Comparison of ENCODE assay signal across 13 cellular contexts in genomic region chr11:764322-765024, GRCh38. TPM values are rescaled to one million over a fixed set of nuclear protein-coding genes. Genes with fewer than 3 reads are reported as not detected.
DNase-seq lines count a peak whose midpoint lies in the region; ATAC-seq, FAIRE-seq and TF ChIP-seq lines count a peak whose summit lies in the region.
"Had no signal": no experiment of that assay in that cellular context is flagged by ENCODE, and none has a peak within 500 bp of the region (broad histone marks: within the 10 kb centered on the region; RNA-seq: fewer than 3 reads in every experiment).

No MANE protein-coding gene starts in this region.

- H3K4me1 ChIP-seq in K562 (replicated peaks in 1 of 2; ENCODE audit: control insufficient read depth in 2 of 2, insufficient read depth in 2 of 2, low read length in 2 of 2) (peaks cover 8 to 35% of the 10 kb centered on the region in 2 experiments; a peak in 4 of 5 replicates), subcutaneous abdominal adipose tissue (ENCODE audit: control insufficient read depth in 5 of 5, insufficient read depth in 5 of 5, low read length in 5 of 5) (peaks cover 0 to 35% (median 7%) of the 10 kb centered on the region in 5 donors)

- no peaks in the 10 kb centered on the region for H3K9me3 Mint-ChIP-seq in activated naive CD8-positive, alpha-beta T cell treated with anti-CD3 and anti-CD28 coated beads for 36 hours
- no peaks in the 10 kb centered on the region for H3K9me3 Mint-ChIP-seq in activated naive CD8-positive, alpha-beta T cell treated with anti-CD3 and anti-CD28 coated beads, Interleukin-2, amount 50 U/mL, for 24 hours
- no peaks in the 10 kb centered on the region for H3K9me3 Mint-ChIP-seq in CD4-positive, alpha-beta T cell
- H3K9me3 Mint-ChIP-seq: CD8-positive, alpha-beta memory T cell; T-helper 1 cell treated with Interleukin-12 subunit alpha and Interleukin-12 subunit beta and Interleukin-4 antibody, amounts not matched to agents 30 μg/mL and 1 μg/mL, for 36 hours had no signal

- peak overlapping the region; percentile 29 for H3K27ac Mint-ChIP-seq in activated naive CD8-positive, alpha-beta T cell treated with anti-CD3 and anti-CD28 coated beads for 36 hours
- no peak overlapping the region for H3K27ac Mint-ChIP-seq in activated naive CD8-positive, alpha-beta T cell treated with anti-CD3 and anti-CD28 coated beads, Interleukin-2, amount 50 U/mL, for 24 hours
- no peak overlapping the region for H3K27ac Mint-ChIP-seq in CD4-positive, alpha-beta T cell
- H3K27ac Mint-ChIP-seq: activated naive CD8-positive, alpha-beta T cell; T-helper 1 cell treated with Interleukin-12 subunit alpha and Interleukin-12 subunit beta and Interleukin-4 antibody, amounts not matched to agents 30 μg/mL and 1 μg/mL, for 36 hours had no signal

- no peak for TF ChIP-seq EP300 in K562 (IDR thresholded peaks at IDR 0.05; ENCODE audit: low read length)

- H3K9me1 ChIP-seq in K562 (ENCODE audit: control insufficient read depth, insufficient read depth, low read length) = peaks cover 6% of the 10 kb centered on the region

- no peak for TF ChIP-seq CTCF in K562 (IDR thresholded peaks at IDR 0.05 in 2 of 3, conservative IDR thresholded peaks at IDR 0.05 in 1 of 3; ENCODE audit: insufficient read depth in 2 of 3, low read depth in 1 of 3, low read length in 3 of 3)
- no peak for TF ChIP-seq CTCF in CD4-positive, alpha-beta T cell (IDR thresholded peaks at IDR 0.05)

- DNase-seq in activated naive CD8-positive, alpha-beta T cell treated with anti-CD3 and anti-CD28 coated beads for 36 hours = no peak
- no peak for DNase-seq in activated naive CD8-positive, alpha-beta T cell treated with anti-CD3 and anti-CD28 coated beads, Interleukin-2, amount 50 U/mL, for 24 hours
- DNase-seq in K562 (ENCODE audit: extremely low read depth in 1 of 4, low spot score in 3 of 4) = no peak
- DNase-seq in stimulated activated CD4-positive, alpha-beta T cell treated with anti-CD3 and anti-CD28 coated beads, Interleukin-1b, Interleukin-23, amount 100 ng/mL, for 48 hours = no peak
- no peak for DNase-seq in CD4-positive, alpha-beta T cell

- no peak overlapping the region for H2AFZ ChIP-seq in K562 (ENCODE audit: low read depth, low read length)

- WGBS in K562 (ENCODE audit: insufficient coverage, low coverage, missing lambda C conversion rate) = 82% methylated on average over 18 of the region's 18 CpGs

- ATAC-seq in activated naive CD8-positive, alpha-beta T cell treated with anti-CD3 and anti-CD28 coated beads, Interleukin-2, amount 50 U/mL, for 24 hours = no peak
- peak; percentile 6 for ATAC-seq in K562
- ATAC-seq in CD4-positive, alpha-beta T cell (ENCODE audit: poor library complexity) = no peak

- CTCF ChIA-PET in K562 (lab: Yijun Ruan, JAX; ENCODE audit: low intra/inter-chr PET ratio) = interaction anchor here (1.5 kb wide), 1 partner anchor 37 kb away, joined by 8 read pairs; no protein-coding TSS in a partner anchor
- CTCF ChIA-PET in CD4-positive, alpha-beta T cell (lab: Charles Lee) = no interaction called here

- H3K9me3 ChIP-seq in K562 (replicated peaks; ENCODE audit: control insufficient read depth, insufficient read depth, low read depth, low read length) (no peaks in the 10 kb centered on the region), subcutaneous abdominal adipose tissue (ENCODE audit: control insufficient read depth in 5 of 5, low read length in 5 of 5) (no peaks in the 10 kb centered on the region)
- no peaks in the 10 kb centered on the region for H3K9me3 ChIP-seq in CD4-positive, alpha-beta T cell (ENCODE audit: control insufficient read depth, low read length)
- H3K9me3 ChIP-seq: esophagus muscularis mucosa had no signal

- no TSS peak for BruUV-seq in K562 (replicated peaks; lab: Mats Ljungman, UMichigan)

- H3K27ac ChIP-seq in K562 (ENCODE audit: extremely low read depth, low read depth, low read length) (no peak overlapping the region), subcutaneous abdominal adipose tissue (ENCODE audit: low read depth, low read length) (peak overlapping the region; percentile 60)
- H3K27ac ChIP-seq in CD4-positive, alpha-beta T cell (ENCODE audit: low read depth, low read length) = no peak overlapping the region
- H3K27ac ChIP-seq: esophagus muscularis mucosa, HL-60 had no signal

- peaks cover 36% of the 10 kb centered on the region for H4K20me1 ChIP-seq in K562 (replicated peaks; ENCODE audit: control insufficient read depth, insufficient read depth, low read length)

- no peaks in the 10 kb centered on the region for H3K27me3 ChIP-seq in K562 (ENCODE audit: control insufficient read depth in 2 of 2, insufficient read depth in 2 of 2, low read length in 2 of 2)
- no peaks in the 10 kb centered on the region for H3K27me3 ChIP-seq in subcutaneous abdominal adipose tissue (ENCODE audit: control insufficient read depth in 5 of 5, insufficient read depth in 4 of 5, low read length in 5 of 5)
- H3K27me3 ChIP-seq in CD4-positive, alpha-beta T cell (ENCODE audit: control insufficient read depth, insufficient read depth, low read length) = no peaks in the 10 kb centered on the region
- H3K27me3 ChIP-seq: esophagus muscularis mucosa had no signal

- in situ Hi-C loops in K562 (cut with MboI) = no loop called here

- H3K79me2 ChIP-seq in K562 (ENCODE audit: control insufficient read depth, insufficient read depth, low read length) = peaks cover 3% of the 10 kb centered on the region; the same call in 1 of the 3 replicates

- H3K4me2 ChIP-seq in K562 (ENCODE audit: insufficient read depth, low read length) = no peak overlapping the region

- peak; percentile 62 for FAIRE-seq in K562 (lab: Jason Lieb, UNC)
- FAIRE-seq: RCC 7860 had no signal

- H3K36me3 Mint-ChIP-seq in activated naive CD8-positive, alpha-beta T cell treated with anti-CD3 and anti-CD28 coated beads for 36 hours = peaks cover 8% of the 10 kb centered on the region
- H3K36me3 Mint-ChIP-seq in activated naive CD8-positive, alpha-beta T cell treated with anti-CD3 and anti-CD28 coated beads, Interleukin-2, amount 50 U/mL, for 24 hours (ENCODE audit: low read depth) = peaks cover 30% of the 10 kb centered on the region
- H3K36me3 Mint-ChIP-seq in CD4-positive, alpha-beta T cell (ENCODE audit: low read depth) = peaks cover 44% of the 10 kb centered on the region
- H3K36me3 Mint-ChIP-seq: activated naive CD8-positive, alpha-beta T cell had no signal

- no peak; the same call in none of the 2 replicates for TF ChIP-seq POLR2A in K562 (conservative IDR thresholded peaks at IDR 0.05)

- H3K36me3 ChIP-seq in K562 (ENCODE audit: control insufficient read depth, insufficient read depth, low read length) (peaks cover 82% of the 10 kb centered on the region), subcutaneous abdominal adipose tissue (ENCODE audit: control insufficient read depth in 5 of 5, insufficient read depth in 5 of 5, low read length in 5 of 5) (peaks cover 0 to 75% (median 58%) of the 10 kb centered on the region in 5 donors)

- H3K27me3 Mint-ChIP-seq in activated naive CD8-positive, alpha-beta T cell treated with anti-CD3 and anti-CD28 coated beads for 36 hours = no peaks in the 10 kb centered on the region
- H3K27me3 Mint-ChIP-seq in activated naive CD8-positive, alpha-beta T cell treated with anti-CD3 and anti-CD28 coated beads, Interleukin-2, amount 50 U/mL, for 24 hours = no peaks in the 10 kb centered on the region
- no peaks in the 10 kb centered on the region for H3K27me3 Mint-ChIP-seq in CD4-positive, alpha-beta T cell
- H3K27me3 Mint-ChIP-seq: activated naive CD8-positive, alpha-beta T cell; CD8-positive, alpha-beta memory T cell; progenitor cell of endocrine pancreas had no signal

- H3K4me3 Mint-ChIP-seq in activated naive CD8-positive, alpha-beta T cell treated with anti-CD3 and anti-CD28 coated beads for 36 hours = no peak overlapping the region
- H3K4me3 Mint-ChIP-seq in activated naive CD8-positive, alpha-beta T cell treated with anti-CD3 and anti-CD28 coated beads, Interleukin-2, amount 50 U/mL, for 24 hours = no peak overlapping the region
- H3K4me3 Mint-ChIP-seq in CD4-positive, alpha-beta T cell = no peak overlapping the region
- H3K4me3 Mint-ChIP-seq: activated naive CD8-positive, alpha-beta T cell; CD8-positive, alpha-beta memory T cell; T-helper 1 cell treated with Interleukin-12 subunit alpha and Interleukin-12 subunit beta and Interleukin-4 antibody, amounts not matched to agents 30 μg/mL and 1 μg/mL, for 36 hours had no signal

- intact Hi-C loops in K562 (cut with micrococcal nuclease) = no loop called here
- intact Hi-C loops in CD4-positive, alpha-beta T cell (cut with DNase I, micrococcal nuclease) = loop anchor here (1.0 to 2.0 kb wide), 5 partner anchors 36 to 210 kb away; no protein-coding TSS in a partner anchor

- H3K4me3 ChIP-seq in K562 (no peak overlapping the region), subcutaneous abdominal adipose tissue (ENCODE audit: low read depth in 1 of 5, low read length in 5 of 5) (no peak overlapping the region)
- H3K4me3 ChIP-seq: esophagus muscularis mucosa had no signal

- H3K9ac ChIP-seq in K562 (ENCODE audit: insufficient read depth in 1 of 2, low read depth in 2 of 2, low read length in 2 of 2) (no peak overlapping the region; a peak in 1 of 4 replicates), subcutaneous abdominal adipose tissue (ENCODE audit: low read length in 5 of 5) (no peak overlapping the region)

- peaks cover 10% of the 10 kb centered on the region for H3K4me1 Mint-ChIP-seq in activated naive CD8-positive, alpha-beta T cell treated with anti-CD3 and anti-CD28 coated beads for 36 hours
- peaks cover 4% of the 10 kb centered on the region for H3K4me1 Mint-ChIP-seq in activated naive CD8-positive, alpha-beta T cell treated with anti-CD3 and anti-CD28 coated beads, Interleukin-2, amount 50 U/mL, for 24 hours
- H3K4me1 Mint-ChIP-seq in CD4-positive, alpha-beta T cell (ENCODE audit: low read depth) = no peaks in the 10 kb centered on the region
- H3K4me1 Mint-ChIP-seq: CD8-positive, alpha-beta memory T cell had no signal

- POLR2A ChIA-PET in K562 (lab: Yijun Ruan, JAX) = interaction anchor here (0.8 to 10.4 kb wide), 7 partner anchors 10 to 282 kb away, joined by 3 to 88 read pairs (median 3); partner anchors contain the start of gene TALDO1
- POLR2A ChIA-PET in CD4-positive, alpha-beta T cell (lab: Charles Lee) = no interaction called here

- TF ChIP-seq RAD21 in K562 (CRISPR knock-in tag; conservative IDR thresholded peaks at IDR 0.05 in 1 of 2, IDR thresholded peaks at IDR 0.05 in 1 of 2) = no peak

RNA-seq across cellular contexts. Expression of gene GATD1, which starts 12.8 kb away (rescaled TPM):
- 10 to 100 TPM; 47.7 to 51.9 TPM for total RNA-seq in activated naive CD8-positive, alpha-beta T cell treated with anti-CD3 and anti-CD28 coated beads for 36 hours
- 140 and 450 TPM in 2 replicates for total RNA-seq in K562 (2011; cell fraction: chromatin; rRNA removed; ENCODE audit: low replicate concordance)
- total RNA-seq in K562 (2011; cell fraction: nucleolus; rRNA removed) = 336 and 342 TPM in 2 replicates
- 156 and 178 TPM in 2 replicates for total RNA-seq in K562 (2011; cell fraction: nucleoplasm; rRNA removed)
- 50.8 and 50.9 TPM in 2 replicates for total RNA-seq in K562 (2014; rRNA removed)
- 13.5 and 17.1 TPM in 2 replicates for total RNA-seq in K562 (2014; rRNA removed; fragmentation: Illumina TruSeq; extraction: Trizol)
- total RNA-seq in K562 (2015; rRNA removed; fragmentation: Illumina TruSeq; extraction: Trizol) = 45.4 and 49.5 TPM in 2 replicates
- total RNA-seq in K562 (2021) = 105 and 118 TPM in 2 replicates
- 35.8 and 58.6 TPM in 2 replicates for polyA plus RNA-seq in K562 (2011; rRNA removed)
- 47.9 and 104 TPM in 2 replicates for polyA plus RNA-seq in K562 (2011; cell fraction: cytosol; rRNA removed)
- polyA plus RNA-seq in K562 (2011; cell fraction: nucleus; rRNA removed) = 263 and 504 TPM in 2 replicates
- 53.2 and 84.6 TPM in 2 replicates for polyA plus RNA-seq in K562 (2012)
- polyA plus RNA-seq in K562 (2014; fragmentation: Illumina TruSeq; extraction: Trizol) = 36.9 and 78.5 TPM in 2 replicates
- 1 to 10 TPM; 2.8 to 3.3 TPM for polyA plus RNA-seq in K562 (2014; fragmentation: Nextera tagmentation; extraction: Ambion mirVana)
- polyA plus RNA-seq in K562 (2014; rRNA removed) = 144 TPM in 2 replicates
- polyA minus RNA-seq in K562 (2011; rRNA and poly(A)+ RNA removed) = 6.8 and 13.8 TPM in 2 replicates
- 29.3 and 39.0 TPM in 2 replicates for polyA minus RNA-seq in K562 (2011; cell fraction: cytosol; rRNA and poly(A)+ RNA removed)
- polyA minus RNA-seq in K562 (2011; cell fraction: nucleus; rRNA and poly(A)+ RNA removed) = 57.2 and 63.4 TPM in 2 replicates
- total RNA-seq in CD4-positive, alpha-beta T cell = 10 to 100 TPM; 14.7 to 16.1 TPM

RNA-seq across cellular contexts. Expression of gene TALDO1, which starts 17.2 kb away (rescaled TPM):
- 100 to 1,000 TPM; 231 to 243 TPM for total RNA-seq in activated naive CD8-positive, alpha-beta T cell treated with anti-CD3 and anti-CD28 coated beads for 36 hours
- 172 and 310 TPM in 2 replicates for total RNA-seq in K562 (2011; cell fraction: chromatin; rRNA removed; ENCODE audit: low replicate concordance)
- total RNA-seq in K562 (2011; cell fraction: nucleolus; rRNA removed) = 171 and 194 TPM in 2 replicates
- total RNA-seq in K562 (2011; cell fraction: nucleoplasm; rRNA removed) = 200 and 202 TPM in 2 replicates
- total RNA-seq in K562 (2014; rRNA removed) (507 and 536 TPM in 2 replicates), K562 (2014; rRNA removed; fragmentation: Illumina TruSeq; extraction: Trizol) (228 and 260 TPM in 2 replicates), K562 (2015; rRNA removed; fragmentation: Illumina TruSeq; extraction: Trizol) (413 and 441 TPM in 2 replicates), K562 (2021) (541 and 595 TPM in 2 replicates)
- polyA plus RNA-seq in K562 (2011; rRNA removed) (416 and 427 TPM in 2 replicates), K562 (2014; fragmentation: Illumina TruSeq; extraction: Trizol) (400 and 436 TPM in 2 replicates), K562 (2014; fragmentation: Nextera tagmentation; extraction: Ambion mirVana) (100 to 1,000 TPM; 328 to 492 TPM), K562 (2014; rRNA removed) (520 and 521 TPM in 2 replicates)
- polyA plus RNA-seq in K562 (2011; cell fraction: cytosol; rRNA removed) = 459 and 498 TPM in 2 replicates
- polyA plus RNA-seq in K562 (2011; cell fraction: nucleus; rRNA removed) = 247 and 274 TPM in 2 replicates
- 413 and 492 TPM in 2 replicates for polyA plus RNA-seq in K562 (2012)
- 150 and 162 TPM in 2 replicates for polyA minus RNA-seq in K562 (2011; rRNA and poly(A)+ RNA removed)
- polyA minus RNA-seq in K562 (2011; cell fraction: cytosol; rRNA and poly(A)+ RNA removed) = 252 and 295 TPM in 2 replicates
- polyA minus RNA-seq in K562 (2011; cell fraction: nucleus; rRNA and poly(A)+ RNA removed) = 42.5 and 74.1 TPM in 2 replicates
- total RNA-seq in CD4-positive, alpha-beta T cell = 10 to 100 TPM; 26.2 to 27.7 TPM

RNA-seq across cellular contexts. Expression of gene CEND1, which starts 25.4 kb away (rescaled TPM):
- 1 to 10 TPM in 1 of 2 experiments, under 1 TPM in 1; 0.94 to 1.0 TPM for total RNA-seq in activated naive CD8-positive, alpha-beta T cell treated with anti-CD3 and anti-CD28 coated beads for 36 hours
- total RNA-seq in K562 (2011; cell fraction: chromatin; rRNA removed; ENCODE audit: low replicate concordance) = not detected in 2 replicates
- total RNA-seq in K562 (2011; cell fraction: nucleolus; rRNA removed) = not detected in 2 replicates
- total RNA-seq in K562 (2011; cell fraction: nucleoplasm; rRNA removed) = not detected in 2 replicates
- total RNA-seq in K562 (2014; rRNA removed) (0.18 and 0.73 TPM in 2 replicates), K562 (2014; rRNA removed; fragmentation: Illumina TruSeq; extraction: Trizol) (not detected in 2 replicates), K562 (2015; rRNA removed; fragmentation: Illumina TruSeq; extraction: Trizol) (not detected in 2 replicates), K562 (2021) (0.16 and 0.63 TPM in 2 replicates)
- polyA plus RNA-seq in K562 (2011; rRNA removed) (not detected in 2 replicates), K562 (2014; fragmentation: Illumina TruSeq; extraction: Trizol) (0.13 and 0.24 TPM in 2 replicates), K562 (2014; fragmentation: Nextera tagmentation; extraction: Ambion mirVana) (not detected), K562 (2014; rRNA removed) (1.2 TPM in 1 of 2 replicates, not detected in the other)
- polyA plus RNA-seq in K562 (2011; cell fraction: cytosol; rRNA removed) = 0.06 TPM in 1 of 2 replicates, not detected in the other
- polyA plus RNA-seq in K562 (2011; cell fraction: nucleus; rRNA removed) = not detected in 2 replicates
- polyA plus RNA-seq in K562 (2012) = 0.28 and 0.31 TPM in 2 replicates
- not detected in 2 replicates for polyA minus RNA-seq in K562 (2011; rRNA and poly(A)+ RNA removed)
- polyA minus RNA-seq in K562 (2011; cell fraction: cytosol; rRNA and poly(A)+ RNA removed) = not detected in 2 replicates
- not detected in 2 replicates for polyA minus RNA-seq in K562 (2011; cell fraction: nucleus; rRNA and poly(A)+ RNA removed)
- not detected for total RNA-seq in CD4-positive, alpha-beta T cell
- total RNA-seq: progenitor cell of endocrine pancreas had no signal

RNA-seq across cellular contexts. Expression of gene SLC25A22, which starts 33.6 kb away (rescaled TPM):
- total RNA-seq in activated naive CD8-positive, alpha-beta T cell treated with anti-CD3 and anti-CD28 coated beads for 36 hours = 10 to 100 TPM; 54.4 to 56.5 TPM
- 18.6 and 84.0 TPM in 2 replicates for total RNA-seq in K562 (2011; cell fraction: chromatin; rRNA removed; ENCODE audit: low replicate concordance)
- 75.0 and 76.5 TPM in 2 replicates for total RNA-seq in K562 (2011; cell fraction: nucleolus; rRNA removed)
- 35.6 and 39.5 TPM in 2 replicates for total RNA-seq in K562 (2011; cell fraction: nucleoplasm; rRNA removed)
- 17.0 and 21.5 TPM in 2 replicates for total RNA-seq in K562 (2014; rRNA removed)
- 2.5 and 3.0 TPM in 2 replicates for total RNA-seq in K562 (2014; rRNA removed; fragmentation: Illumina TruSeq; extraction: Trizol)
- 11.4 and 11.8 TPM in 2 replicates for total RNA-seq in K562 (2015; rRNA removed; fragmentation: Illumina TruSeq; extraction: Trizol)
- 54.7 and 55.4 TPM in 2 replicates for total RNA-seq in K562 (2021)
- polyA plus RNA-seq in K562 (2011; rRNA removed) = 9.3 and 32.2 TPM in 2 replicates
- 10.7 and 26.2 TPM in 2 replicates for polyA plus RNA-seq in K562 (2011; cell fraction: cytosol; rRNA removed)
- 46.7 and 86.6 TPM in 2 replicates for polyA plus RNA-seq in K562 (2011; cell fraction: nucleus; rRNA removed)
- 25.7 and 28.8 TPM in 2 replicates for polyA plus RNA-seq in K562 (2012)
- 15.0 and 37.3 TPM in 2 replicates for polyA plus RNA-seq in K562 (2014; fragmentation: Illumina TruSeq; extraction: Trizol)
- under 1 TPM; 0.41 to 0.44 TPM for polyA plus RNA-seq in K562 (2014; fragmentation: Nextera tagmentation; extraction: Ambion mirVana)
- 30.0 and 32.8 TPM in 2 replicates for polyA plus RNA-seq in K562 (2014; rRNA removed)
- 6.1 and 7.3 TPM in 2 replicates for polyA minus RNA-seq in K562 (2011; rRNA and poly(A)+ RNA removed)
- 19.8 and 31.9 TPM in 2 replicates for polyA minus RNA-seq in K562 (2011; cell fraction: cytosol; rRNA and poly(A)+ RNA removed)
- 14.7 and 16.0 TPM in 2 replicates for polyA minus RNA-seq in K562 (2011; cell fraction: nucleus; rRNA and poly(A)+ RNA removed)
- total RNA-seq in CD4-positive, alpha-beta T cell = 10 to 100 TPM in 1 of 2 experiments, 1 to 10 TPM in 1; 9.1 to 11.1 TPM

RNA-seq across cellular contexts. Expression of gene PIDD1, which starts 40.6 kb away (rescaled TPM):
- total RNA-seq in activated naive CD8-positive, alpha-beta T cell treated with anti-CD3 and anti-CD28 coated beads for 36 hours = 10 to 100 TPM; 29.4 to 30.5 TPM
- total RNA-seq in K562 (2011; cell fraction: chromatin; rRNA removed; ENCODE audit: low replicate concordance) = 31.9 and 139 TPM in 2 replicates
- 157 and 166 TPM in 2 replicates for total RNA-seq in K562 (2011; cell fraction: nucleolus; rRNA removed)
- total RNA-seq in K562 (2011; cell fraction: nucleoplasm; rRNA removed) = 58.5 and 69.8 TPM in 2 replicates
- 13.2 and 18.7 TPM in 2 replicates for total RNA-seq in K562 (2014; rRNA removed)
- total RNA-seq in K562 (2014; rRNA removed; fragmentation: Illumina TruSeq; extraction: Trizol) = 0.95 and 1.0 TPM in 2 replicates
- 7.3 and 7.6 TPM in 2 replicates for total RNA-seq in K562 (2015; rRNA removed; fragmentation: Illumina TruSeq; extraction: Trizol)
- total RNA-seq in K562 (2021) = 31.3 and 32.1 TPM in 2 replicates
- polyA plus RNA-seq in K562 (2011; rRNA removed) = 8.5 and 20.7 TPM in 2 replicates
- 13.4 and 29.0 TPM in 2 replicates for polyA plus RNA-seq in K562 (2011; cell fraction: cytosol; rRNA removed)
- 284 and 380 TPM in 2 replicates for polyA plus RNA-seq in K562 (2011; cell fraction: nucleus; rRNA removed)
- 20.6 and 37.0 TPM in 2 replicates for polyA plus RNA-seq in K562 (2012)
- 3.0 and 11.1 TPM in 2 replicates for polyA plus RNA-seq in K562 (2014; fragmentation: Illumina TruSeq; extraction: Trizol)
- polyA plus RNA-seq in K562 (2014; fragmentation: Nextera tagmentation; extraction: Ambion mirVana) = under 1 TPM; 0.32 to 0.36 TPM
- 47.5 and 52.7 TPM in 2 replicates for polyA plus RNA-seq in K562 (2014; rRNA removed)
- polyA minus RNA-seq in K562 (2011; rRNA and poly(A)+ RNA removed) = 2.6 and 3.2 TPM in 2 replicates
- 11.4 and 11.9 TPM in 2 replicates for polyA minus RNA-seq in K562 (2011; cell fraction: cytosol; rRNA and poly(A)+ RNA removed)
- 53.5 and 55.9 TPM in 2 replicates for polyA minus RNA-seq in K562 (2011; cell fraction: nucleus; rRNA and poly(A)+ RNA removed)
- total RNA-seq in CD4-positive, alpha-beta T cell = 10 to 100 TPM; 32.6 to 33.0 TPM

Comparison
In these comparisons a context has a peak if more than half of its experiments do, and no peak if none do; other contexts are left out.
1. RNA of gene TALDO1, which starts 17.2 kb away (total RNA-seq): 171 to 595 TPM in K562 and 231 to 243 TPM in activated naive CD8-positive, alpha-beta T cell treated with anti-CD3 and anti-CD28 coated beads for 36 hours; 26.2 to 27.7 TPM in CD4-positive, alpha-beta T cell; every median in the first group is over 4 times any median in the second.